In the genomic region with DNA sequence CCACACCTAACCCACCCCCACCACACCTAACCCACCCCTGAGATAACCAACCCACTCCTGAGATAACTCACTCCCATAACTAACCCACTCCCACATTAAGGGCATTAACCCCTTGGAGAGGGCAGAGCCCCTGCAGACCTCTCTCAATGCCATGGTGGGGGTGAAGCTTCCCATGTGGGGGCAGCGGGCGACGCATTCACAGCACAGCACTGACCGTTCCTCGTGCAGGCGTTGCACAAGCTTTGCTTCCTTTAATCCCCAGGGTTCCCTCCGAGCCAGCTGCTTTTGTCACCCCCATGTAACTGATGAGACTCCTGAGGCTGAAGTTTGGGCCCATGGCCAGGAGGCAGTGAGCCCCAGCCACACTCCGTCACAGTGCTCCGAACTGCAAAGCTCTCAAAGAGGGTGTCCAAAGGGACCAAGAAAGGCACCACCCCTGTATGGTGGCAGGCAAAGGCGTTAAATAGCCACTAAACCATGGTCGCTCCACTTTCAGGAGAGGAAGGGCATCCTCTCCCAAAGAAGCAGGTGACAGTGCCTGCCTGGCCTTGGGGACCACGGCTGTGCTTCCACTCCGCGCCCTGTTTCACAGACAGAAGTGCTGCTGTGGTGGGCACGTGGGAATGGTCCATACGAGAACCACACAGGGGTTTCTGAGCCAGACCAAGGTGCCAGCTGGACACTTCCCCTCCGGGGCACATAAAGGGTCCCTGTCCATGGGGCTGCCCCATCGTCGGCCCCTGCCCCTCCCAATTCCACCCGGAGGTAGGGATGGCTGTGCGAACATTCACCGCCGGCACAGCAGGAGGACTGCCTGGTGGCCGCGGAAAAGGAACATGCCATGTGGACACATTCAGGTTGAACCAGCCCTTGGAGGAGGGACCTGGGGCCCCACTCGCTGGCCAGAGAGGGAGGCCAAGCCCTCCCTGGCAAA, we compare ENCODE assay signal across 16 cellular contexts. TPM values are rescaled to one million over a fixed set of nuclear protein-coding genes. Genes with fewer than 3 reads are reported as not detected.
DNase-seq lines count a peak whose midpoint lies in the region; ATAC-seq and TF ChIP-seq lines count a peak whose summit lies in the region.
"Had no signal": no experiment of that assay in that cellular context is flagged by ENCODE, and none has a peak within 500 bp of the region (broad histone marks: within the 10 kb centered on the region; RNA-seq: fewer than 3 reads in every experiment).

No MANE protein-coding gene starts in this region.

- intact Hi-C loops in left ventricle myocardium superior (cut with micrococcal nuclease): no loop called here

- H3K4me3 ChIP-seq in NB4 (ENCODE audit: low read depth, low read length): no peak overlapping the region
- H3K4me3 ChIP-seq: SK-N-MC had no signal

- no peak for TF ChIP-seq CTCF in NB4 (IDR thresholded peaks at IDR 0.05; ENCODE audit: low read depth, low read length)
- TF ChIP-seq CTCF in omental fat pad (IDR thresholded peaks at IDR 0.05): no peak

- peak; percentile 34 for DNase-seq in DMS53 (lab: John Stamatoyannopoulos, UW)
- no peak for DNase-seq in DMS53 treated with DMSO at 0.1 percent for 48 hours (lab: John Stamatoyannopoulos, UW; ENCODE audit: unreplicated experiment)
- peak; percentile 76 for DNase-seq in NB4 (ENCODE audit: low read depth)
- DNase-seq in left ventricle myocardium superior: peak; percentile 12
- no peak for DNase-seq in omental fat pad (ENCODE audit: low spot score)
- DNase-seq: C1 segment of cervical spinal cord, H9, NCI-H1417 treated with DMSO at 0.1 percent for 48 hours, NCI-H1930, NCI-H2171, NCI-H510A, NCI-H774 had no signal

- ATAC-seq in left ventricle myocardium superior: no peak
- ATAC-seq in omental fat pad (ENCODE audit: low FRiP score): peak; percentile 44
- no peak for ATAC-seq in HG03175 (IDR thresholded peaks at IDR 0.05; ENCODE audit: unreplicated experiment)
- ATAC-seq in GM18520 (IDR thresholded peaks at IDR 0.05; ENCODE audit: unreplicated experiment): no peak
- ATAC-seq in HG03442 (IDR thresholded peaks at IDR 0.05; ENCODE audit: unreplicated experiment): no peak

- TF ChIP-seq POLR2A in NB4 (IDR thresholded peaks at IDR 0.05; ENCODE audit: extremely low read depth, insufficient read length): no peak

RNA-seq across cellular contexts. Expression of a gene that starts 28.3 kb away (rescaled TPM):
- total RNA-seq in left ventricle myocardium superior: 1.6 TPM
- 10 to 100 TPM in 3 of 4 donors, not detected in 1; 10.9 to 52.7 (median 36.7) TPM for total RNA-seq in omental fat pad

Comparison
In these comparisons a context has a peak if more than half of its experiments do, and no peak if none do; other contexts are left out.
1. DNase-seq: peak in DMS53 (single experiment), NB4 (single experiment) and left ventricle myocardium superior (single experiment); none in DMS53 treated with DMSO at 0.1 percent for 48 hours (single experiment) and omental fat pad (single experiment).